ENCODE assay signal across 1 cellular context in genomic region chr4:41146196-41146595, GRCh38.
TF ChIP-seq lines count a peak whose summit lies in the region.

No MANE protein-coding gene starts in this region.

TF ChIP-seq in HepG2, 621 proteins besides CTCF, POLR2A, EP300 and RAD21 (continued from another document):
- TF ChIP-seq HOXD1 (CRISPR knock-in tag; IDR thresholded peaks at IDR 0.05) (no peak), ZNF251 (CRISPR knock-in tag; IDR thresholded peaks at IDR 0.05) (no peak), ZNF660 (CRISPR knock-in tag; IDR thresholded peaks at IDR 0.05; ENCODE audit: borderline replicate concordance, low read depth) (no peak), BCL6 (CRISPR knock-in tag; IDR thresholded peaks at IDR 0.05) (no peak), NAIF1 (CRISPR knock-in tag; IDR thresholded peaks at IDR 0.05; ENCODE audit: borderline replicate concordance) (no peak), ZNF850 (CRISPR knock-in tag; conservative IDR thresholded peaks at IDR 0.05) (no peak), ZMYM2 (CRISPR knock-in tag; IDR thresholded peaks at IDR 0.05) (no peak), SATB2 (CRISPR knock-in tag; IDR thresholded peaks at IDR 0.05) (no peak)
